ENCODE assay signal across 1 cellular context in genomic region chr14:51989293-51990234, GRCh38.
A peak's percentile ranks its signal among the peaks of the same experiment; 100 is the strongest.
TF ChIP-seq lines count a peak whose summit lies in the region.

Gene RTRAF, plus strand, starts transcription at chr14:51989546. Its CDS starts 94 bp downstream, at chr14:51989640.

TF ChIP-seq in HepG2, 621 proteins besides CTCF, POLR2A, EP300 and RAD21 (continued from another document and continues in another):
- TF ChIP-seq ZNF10 (CRISPR knock-in tag; IDR thresholded peaks at IDR 0.05; ENCODE audit: borderline replicate concordance, low read depth): no peak
- TF ChIP-seq ASH2L (IDR thresholded peaks at IDR 0.05; ENCODE audit: insufficient read length, low read depth, low read length): peak; percentile 93
- TF ChIP-seq ZFAT (CRISPR knock-in tag; conservative IDR thresholded peaks at IDR 0.05): no peak
- TF ChIP-seq, protein P1, sequence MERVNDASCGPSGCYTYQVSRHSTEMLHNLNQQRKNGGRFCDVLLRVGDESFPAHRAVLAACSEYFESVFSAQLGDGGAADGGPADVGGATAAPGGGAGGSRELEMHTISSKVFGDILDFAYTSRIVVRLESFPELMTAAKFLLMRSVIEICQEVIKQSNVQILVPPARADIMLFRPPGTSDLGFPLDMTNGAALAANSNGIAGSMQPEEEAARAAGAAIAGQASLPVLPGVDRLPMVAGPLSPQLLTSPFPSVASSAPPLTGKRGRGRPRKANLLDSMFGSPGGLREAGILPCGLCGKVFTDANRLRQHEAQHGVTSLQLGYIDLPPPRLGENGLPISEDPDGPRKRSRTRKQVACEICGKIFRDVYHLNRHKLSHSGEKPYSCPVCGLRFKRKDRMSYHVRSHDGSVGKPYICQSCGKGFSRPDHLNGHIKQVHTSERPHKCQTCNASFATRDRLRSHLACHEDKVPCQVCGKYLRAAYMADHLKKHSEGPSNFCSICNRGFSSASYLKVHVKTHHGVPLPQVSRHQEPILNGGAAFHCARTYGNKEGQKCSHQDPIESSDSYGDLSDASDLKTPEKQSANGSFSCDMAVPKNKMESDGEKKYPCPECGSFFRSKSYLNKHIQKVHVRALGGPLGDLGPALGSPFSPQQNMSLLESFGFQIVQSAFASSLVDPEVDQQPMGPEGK (CRISPR knock-in tag; IDR thresholded peaks at IDR 0.05): no peak; the same call in 1 of the 2 replicates
- no peak for TF ChIP-seq PRDM4 (CRISPR knock-in tag; IDR thresholded peaks at IDR 0.05; ENCODE audit: borderline replicate concordance)
- peak; percentile 59; the same call in 1 of the 3 replicates for TF ChIP-seq MXI1 (IDR thresholded peaks at IDR 0.05; ENCODE audit: borderline replicate concordance, low read depth, low read length)
- TF ChIP-seq BORCS8-MEF2B (CRISPR knock-in tag; IDR thresholded peaks at IDR 0.05): peak; percentile 77; the same call in 1 of the 2 replicates
- no peak for TF ChIP-seq ZNF614 (CRISPR knock-in tag; IDR thresholded peaks at IDR 0.05; ENCODE audit: borderline replicate concordance)
- no peak for TF ChIP-seq NCOR1 (IDR thresholded peaks at IDR 0.05; ENCODE audit: borderline replicate concordance, low read length)
- TF ChIP-seq KAT7 (CRISPR knock-in tag; IDR thresholded peaks at IDR 0.05; ENCODE audit: borderline replicate concordance): no peak; the same call in 1 of the 2 replicates
- TF ChIP-seq ZNF564 (CRISPR knock-in tag; IDR thresholded peaks at IDR 0.05): 0 out of 2 replicates have a peak, but pooled peaks have one; percentile 39
- TF ChIP-seq KLF11 (CRISPR knock-in tag; IDR thresholded peaks at IDR 0.05): no peak
- no peak for TF ChIP-seq ZNF598 (CRISPR knock-in tag; IDR thresholded peaks at IDR 0.05; ENCODE audit: borderline replicate concordance)
- no peak for TF ChIP-seq PAXIP1 (CRISPR knock-in tag; conservative IDR thresholded peaks at IDR 0.05)
- TF ChIP-seq ZNF160 (CRISPR knock-in tag; IDR thresholded peaks at IDR 0.05): no peak
- TF ChIP-seq ZFP36L2 (CRISPR knock-in tag; IDR thresholded peaks at IDR 0.05): no peak
- TF ChIP-seq SMARCC2 (IDR thresholded peaks at IDR 0.05): no peak
- TF ChIP-seq ZNF841 (CRISPR knock-in tag; IDR thresholded peaks at IDR 0.05; ENCODE audit: borderline replicate concordance): no peak
- peak; percentile 90 for TF ChIP-seq GATAD1 (CRISPR knock-in tag; IDR thresholded peaks at IDR 0.05)
- no peak for TF ChIP-seq ZKSCAN5 (CRISPR knock-in tag; IDR thresholded peaks at IDR 0.05)
- no peak for TF ChIP-seq CCDC6 (CRISPR knock-in tag; IDR thresholded peaks at IDR 0.05)
- no peak for TF ChIP-seq HOXA7 (CRISPR knock-in tag; IDR thresholded peaks at IDR 0.05)
- TF ChIP-seq NFE2 (CRISPR knock-in tag; IDR thresholded peaks at IDR 0.05): no peak
- no peak for TF ChIP-seq ZNF562 (CRISPR knock-in tag; IDR thresholded peaks at IDR 0.05; ENCODE audit: borderline replicate concordance)
- no peak for TF ChIP-seq ZNF839 (CRISPR knock-in tag; IDR thresholded peaks at IDR 0.05; ENCODE audit: borderline replicate concordance)
- peak; percentile 26; the same call in 1 of the 2 replicates for TF ChIP-seq ATF3 (CRISPR knock-in tag; IDR thresholded peaks at IDR 0.05)
- TF ChIP-seq XRCC5 (optimal IDR thresholded peaks at IDR 0.05; ENCODE audit: low read length): no peak
- no peak for TF ChIP-seq ZNF879 (CRISPR knock-in tag; IDR thresholded peaks at IDR 0.05)
- TF ChIP-seq, protein P2, sequence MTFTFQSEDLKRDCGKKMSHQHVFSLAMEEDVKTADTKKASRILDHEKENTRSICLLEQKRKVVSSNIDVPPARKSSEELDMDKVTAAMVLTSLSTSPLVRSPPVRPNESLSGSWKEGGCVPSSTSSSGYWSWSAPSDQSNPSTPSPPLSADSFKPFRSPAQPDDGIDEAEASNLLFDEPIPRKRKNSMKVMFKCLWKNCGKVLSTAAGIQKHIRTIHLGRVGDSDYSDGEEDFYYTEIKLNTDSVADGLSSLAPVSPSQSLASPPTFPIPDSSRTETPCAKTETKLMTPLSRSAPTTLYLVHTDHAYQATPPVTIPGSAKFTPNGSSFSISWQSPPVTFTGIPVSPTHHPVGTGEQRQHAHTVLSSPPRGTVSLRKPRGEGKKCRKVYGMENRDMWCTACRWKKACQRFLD (CRISPR knock-in tag; IDR thresholded peaks at IDR 0.05; ENCODE audit: borderline replicate concordance): no peak; the same call in 1 of the 2 replicates
- TF ChIP-seq RARA (CRISPR knock-in tag; IDR thresholded peaks at IDR 0.05): no peak
- no peak for TF ChIP-seq TP53 (CRISPR knock-in tag; conservative IDR thresholded peaks at IDR 0.05)
- 0 out of 2 replicates have a peak, but pooled peaks have one; percentile 78 for TF ChIP-seq ZNF225 (CRISPR knock-in tag; IDR thresholded peaks at IDR 0.05)
- no peak; the same call in 1 of the 2 replicates for TF ChIP-seq ZNF550 (CRISPR knock-in tag; IDR thresholded peaks at IDR 0.05; ENCODE audit: borderline replicate concordance)
- TF ChIP-seq GTF3A (CRISPR knock-in tag; conservative IDR thresholded peaks at IDR 0.05): no peak
- no peak for TF ChIP-seq KLF13 (CRISPR knock-in tag; IDR thresholded peaks at IDR 0.05)
- TF ChIP-seq ELF4 (CRISPR knock-in tag; IDR thresholded peaks at IDR 0.05; ENCODE audit: borderline replicate concordance): peak; percentile 68; the same call in 1 of the 2 replicates
- TF ChIP-seq RBFOX2 (IDR thresholded peaks at IDR 0.05; ENCODE audit: low read depth, low read length): peak; percentile 96
- peak; percentile 22; the same call in 1 of the 2 replicates for TF ChIP-seq TGIF2 (CRISPR knock-in tag; IDR thresholded peaks at IDR 0.05)
- TF ChIP-seq ZEB1 (IDR thresholded peaks at IDR 0.05; ENCODE audit: insufficient replicate concordance, low read depth): no peak
- TF ChIP-seq, protein P3, sequence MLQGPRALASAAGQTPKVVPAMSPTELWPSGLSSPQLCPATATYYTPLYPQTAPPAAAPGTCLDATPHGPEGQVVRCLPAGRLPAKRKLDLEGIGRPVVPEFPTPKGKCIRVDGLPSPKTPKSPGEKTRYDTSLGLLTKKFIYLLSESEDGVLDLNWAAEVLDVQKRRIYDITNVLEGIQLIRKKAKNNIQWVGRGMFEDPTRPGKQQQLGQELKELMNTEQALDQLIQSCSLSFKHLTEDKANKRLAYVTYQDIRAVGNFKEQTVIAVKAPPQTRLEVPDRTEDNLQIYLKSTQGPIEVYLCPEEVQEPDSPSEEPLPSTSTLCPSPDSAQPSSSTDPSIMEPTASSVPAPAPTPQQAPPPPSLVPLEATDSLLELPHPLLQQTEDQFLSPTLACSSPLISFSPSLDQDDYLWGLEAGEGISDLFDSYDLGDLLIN (CRISPR knock-in tag; IDR thresholded peaks at IDR 0.05; ENCODE audit: borderline replicate concordance): no peak
- no peak for TF ChIP-seq HDAC2 (CRISPR knock-in tag; IDR thresholded peaks at IDR 0.05)
- TF ChIP-seq ZBTB4 (CRISPR knock-in tag; IDR thresholded peaks at IDR 0.05; ENCODE audit: borderline replicate concordance): no peak
- peak; percentile 54; the same call in 1 of the 2 replicates for TF ChIP-seq MAF1 (CRISPR knock-in tag; IDR thresholded peaks at IDR 0.05; ENCODE audit: borderline replicate concordance)
- no peak for TF ChIP-seq SOX6 (IDR thresholded peaks at IDR 0.05)
- peak; percentile 30 for TF ChIP-seq SOX6 (CRISPR knock-in tag; IDR thresholded peaks at IDR 0.05)
- no peak for TF ChIP-seq MTA3 (CRISPR knock-in tag; IDR thresholded peaks at IDR 0.05)
- TF ChIP-seq ZNF333 (CRISPR knock-in tag; IDR thresholded peaks at IDR 0.05; ENCODE audit: borderline replicate concordance): no peak; the same call in 1 of the 2 replicates
- TF ChIP-seq NCOA1 (CRISPR knock-in tag; IDR thresholded peaks at IDR 0.05): no peak
- peak; percentile 92 for TF ChIP-seq POLR2G (IDR thresholded peaks at IDR 0.05; ENCODE audit: low read depth, low read length)
- no peak for TF ChIP-seq ZNF430 (CRISPR knock-in tag; IDR thresholded peaks at IDR 0.05)
- TF ChIP-seq, protein P4, sequence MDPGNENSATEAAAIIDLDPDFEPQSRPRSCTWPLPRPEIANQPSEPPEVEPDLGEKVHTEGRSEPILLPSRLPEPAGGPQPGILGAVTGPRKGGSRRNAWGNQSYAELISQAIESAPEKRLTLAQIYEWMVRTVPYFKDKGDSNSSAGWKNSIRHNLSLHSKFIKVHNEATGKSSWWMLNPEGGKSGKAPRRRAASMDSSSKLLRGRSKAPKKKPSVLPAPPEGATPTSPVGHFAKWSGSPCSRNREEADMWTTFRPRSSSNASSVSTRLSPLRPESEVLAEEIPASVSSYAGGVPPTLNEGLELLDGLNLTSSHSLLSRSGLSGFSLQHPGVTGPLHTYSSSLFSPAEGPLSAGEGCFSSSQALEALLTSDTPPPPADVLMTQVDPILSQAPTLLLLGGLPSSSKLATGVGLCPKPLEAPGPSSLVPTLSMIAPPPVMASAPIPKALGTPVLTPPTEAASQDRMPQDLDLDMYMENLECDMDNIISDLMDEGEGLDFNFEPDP (CRISPR knock-in tag; conservative IDR thresholded peaks at IDR 0.05): no peak
- no peak for TF ChIP-seq HMG20A (CRISPR knock-in tag; IDR thresholded peaks at IDR 0.05; ENCODE audit: borderline replicate concordance)
- TF ChIP-seq GLI4 (CRISPR knock-in tag; IDR thresholded peaks at IDR 0.05; ENCODE audit: borderline replicate concordance): no peak; the same call in 1 of the 2 replicates
- TF ChIP-seq JARID2 (CRISPR knock-in tag; IDR thresholded peaks at IDR 0.05; ENCODE audit: insufficient replicate concordance): peak; percentile 77
- TF ChIP-seq, protein P5, sequence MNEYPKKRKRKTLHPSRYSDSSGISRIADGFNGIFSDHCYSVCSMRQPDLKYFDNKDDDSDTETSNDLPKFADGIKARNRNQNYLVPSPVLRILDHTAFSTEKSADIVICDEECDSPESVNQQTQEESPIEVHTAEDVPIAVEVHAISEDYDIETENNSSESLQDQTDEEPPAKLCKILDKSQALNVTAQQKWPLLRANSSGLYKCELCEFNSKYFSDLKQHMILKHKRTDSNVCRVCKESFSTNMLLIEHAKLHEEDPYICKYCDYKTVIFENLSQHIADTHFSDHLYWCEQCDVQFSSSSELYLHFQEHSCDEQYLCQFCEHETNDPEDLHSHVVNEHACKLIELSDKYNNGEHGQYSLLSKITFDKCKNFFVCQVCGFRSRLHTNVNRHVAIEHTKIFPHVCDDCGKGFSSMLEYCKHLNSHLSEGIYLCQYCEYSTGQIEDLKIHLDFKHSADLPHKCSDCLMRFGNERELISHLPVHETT (CRISPR knock-in tag; conservative IDR thresholded peaks at IDR 0.05): no peak
- TF ChIP-seq FOXP1 (IDR thresholded peaks at IDR 0.05): no peak
- TF ChIP-seq FOXP1 (CRISPR knock-in tag; IDR thresholded peaks at IDR 0.05): no peak
